1 cellular context compared by ENCODE assay signal in the genomic region with DNA sequence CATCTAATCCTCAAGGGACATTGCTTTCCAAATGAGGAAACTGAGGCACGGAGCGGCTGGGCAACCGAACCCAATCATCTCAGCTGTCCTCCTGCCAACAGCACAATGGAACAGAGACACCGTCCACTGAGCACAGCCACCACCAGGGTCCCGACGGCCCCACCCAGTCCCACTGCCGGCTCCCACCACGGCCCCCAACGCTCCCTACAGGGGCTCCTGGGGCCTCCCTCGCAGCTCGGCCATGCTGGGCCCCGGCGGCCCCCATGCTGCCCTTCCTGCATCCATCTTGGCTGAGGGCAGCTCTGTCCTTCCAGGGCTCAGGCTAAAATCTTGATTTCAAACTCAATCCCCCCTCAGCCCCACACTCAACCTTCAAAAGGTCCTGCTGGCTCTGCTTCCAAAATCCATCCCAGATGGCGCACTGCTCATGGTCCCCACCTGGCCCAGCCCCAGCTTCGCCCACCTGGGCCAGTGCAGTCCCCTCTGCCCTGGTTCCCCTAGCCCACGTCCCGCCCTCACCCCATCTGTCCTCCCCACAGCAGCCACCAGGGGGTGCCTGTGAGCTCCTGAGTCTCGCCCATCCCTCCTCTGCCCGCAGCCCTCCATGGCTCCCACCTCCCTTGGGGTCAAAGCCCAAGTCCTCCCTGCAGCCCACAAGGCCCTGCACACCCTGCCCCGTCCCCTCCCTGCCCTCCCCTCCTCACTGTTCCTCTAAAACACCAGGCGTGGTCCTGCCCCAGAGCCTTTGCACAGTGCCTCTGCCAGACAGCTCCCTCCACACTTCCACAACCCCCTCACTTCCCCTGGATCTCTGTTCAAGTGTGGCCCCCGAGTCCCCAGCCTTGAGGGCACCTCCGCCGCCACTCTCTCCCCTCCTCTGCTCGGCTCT.
A peak's percentile ranks its signal among the peaks of the same experiment; 100 is the strongest.
TF ChIP-seq lines count a peak whose summit lies in the region.

No MANE protein-coding gene starts in this region.

TF ChIP-seq in HepG2, 621 proteins besides CTCF, POLR2A, EP300 and RAD21 (continued from another document and continues in another):
- TF ChIP-seq, protein P1, sequence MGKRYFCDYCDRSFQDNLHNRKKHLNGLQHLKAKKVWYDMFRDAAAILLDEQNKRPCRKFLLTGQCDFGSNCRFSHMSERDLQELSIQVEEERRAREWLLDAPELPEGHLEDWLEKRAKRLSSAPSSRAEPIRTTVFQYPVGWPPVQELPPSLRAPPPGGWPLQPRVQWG (CRISPR knock-in tag; IDR thresholded peaks at IDR 0.05; ENCODE audit: borderline replicate concordance, low read depth): no peak
- TF ChIP-seq MIER2 (CRISPR knock-in tag; IDR thresholded peaks at IDR 0.05): no peak
- TF ChIP-seq, protein P2, sequence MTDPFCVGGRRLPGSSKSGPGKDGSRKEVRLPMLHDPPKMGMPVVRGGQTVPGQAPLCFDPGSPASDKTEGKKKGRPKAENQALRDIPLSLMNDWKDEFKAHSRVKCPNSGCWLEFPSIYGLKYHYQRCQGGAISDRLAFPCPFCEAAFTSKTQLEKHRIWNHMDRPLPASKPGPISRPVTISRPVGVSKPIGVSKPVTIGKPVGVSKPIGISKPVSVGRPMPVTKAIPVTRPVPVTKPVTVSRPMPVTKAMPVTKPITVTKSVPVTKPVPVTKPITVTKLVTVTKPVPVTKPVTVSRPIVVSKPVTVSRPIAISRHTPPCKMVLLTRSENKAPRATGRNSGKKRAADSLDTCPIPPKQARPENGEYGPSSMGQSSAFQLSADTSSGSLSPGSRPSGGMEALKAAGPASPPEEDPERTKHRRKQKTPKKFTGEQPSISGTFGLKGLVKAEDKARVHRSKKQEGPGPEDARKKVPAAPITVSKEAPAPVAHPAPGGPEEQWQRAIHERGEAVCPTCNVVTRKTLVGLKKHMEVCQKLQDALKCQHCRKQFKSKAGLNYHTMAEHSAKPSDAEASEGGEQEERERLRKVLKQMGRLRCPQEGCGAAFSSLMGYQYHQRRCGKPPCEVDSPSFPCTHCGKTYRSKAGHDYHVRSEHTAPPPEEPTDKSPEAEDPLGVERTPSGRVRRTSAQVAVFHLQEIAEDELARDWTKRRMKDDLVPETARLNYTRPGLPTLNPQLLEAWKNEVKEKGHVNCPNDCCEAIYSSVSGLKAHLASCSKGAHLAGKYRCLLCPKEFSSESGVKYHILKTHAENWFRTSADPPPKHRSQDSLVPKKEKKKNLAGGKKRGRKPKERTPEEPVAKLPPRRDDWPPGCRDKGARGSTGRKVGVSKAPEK (CRISPR knock-in tag; IDR thresholded peaks at IDR 0.05; ENCODE audit: borderline replicate concordance): no peak
- TF ChIP-seq, protein P3, sequence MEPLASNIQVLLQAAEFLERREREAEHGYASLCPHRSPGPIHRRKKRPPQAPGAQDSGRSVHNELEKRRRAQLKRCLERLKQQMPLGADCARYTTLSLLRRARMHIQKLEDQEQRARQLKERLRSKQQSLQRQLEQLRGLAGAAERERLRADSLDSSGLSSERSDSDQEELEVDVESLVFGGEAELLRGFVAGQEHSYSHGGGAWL (CRISPR knock-in tag; IDR thresholded peaks at IDR 0.05): no peak
- TF ChIP-seq EZH2 (conservative IDR thresholded peaks at IDR 0.05; ENCODE audit: low read depth, low read length): no peak
- no peak for TF ChIP-seq SP1 (IDR thresholded peaks at IDR 0.05)
- no peak for TF ChIP-seq SP1 (CRISPR knock-in tag; IDR thresholded peaks at IDR 0.05)
- TF ChIP-seq ZNF749 (CRISPR knock-in tag; IDR thresholded peaks at IDR 0.05; ENCODE audit: borderline replicate concordance): no peak
- TF ChIP-seq SMAD1 (CRISPR knock-in tag; IDR thresholded peaks at IDR 0.05; ENCODE audit: borderline replicate concordance, low read depth): no peak
- TF ChIP-seq ZFP36 (IDR thresholded peaks at IDR 0.05; ENCODE audit: borderline replicate concordance, low read depth, low read length, partially characterized antibody): peak; percentile 47
- TF ChIP-seq ONECUT2 (CRISPR knock-in tag; IDR thresholded peaks at IDR 0.05): no peak
- no peak for TF ChIP-seq ZNF354B (CRISPR knock-in tag; IDR thresholded peaks at IDR 0.05)
- TF ChIP-seq XRCC5 (optimal IDR thresholded peaks at IDR 0.05; ENCODE audit: low read length): no peak
- no peak for TF ChIP-seq SKI (IDR thresholded peaks at IDR 0.05; ENCODE audit: partially characterized antibody)
- no peak for TF ChIP-seq ZNF567 (CRISPR knock-in tag; IDR thresholded peaks at IDR 0.05; ENCODE audit: borderline replicate concordance)
- TF ChIP-seq ZNF234 (CRISPR knock-in tag; conservative IDR thresholded peaks at IDR 0.05): no peak
- peak; percentile 34; the same call in 1 of the 2 replicates for TF ChIP-seq HNF4A (CRISPR knock-in tag; IDR thresholded peaks at IDR 0.05)
- TF ChIP-seq PTBP1 (IDR thresholded peaks at IDR 0.05; ENCODE audit: low read depth, low read length, poor library complexity, severe bottlenecking): no peak
- TF ChIP-seq, protein P4, sequence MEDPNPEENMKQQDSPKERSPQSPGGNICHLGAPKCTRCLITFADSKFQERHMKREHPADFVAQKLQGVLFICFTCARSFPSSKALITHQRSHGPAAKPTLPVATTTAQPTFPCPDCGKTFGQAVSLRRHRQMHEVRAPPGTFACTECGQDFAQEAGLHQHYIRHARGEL (CRISPR knock-in tag; IDR thresholded peaks at IDR 0.05): no peak
- TF ChIP-seq ZFP37 (CRISPR knock-in tag; IDR thresholded peaks at IDR 0.05; ENCODE audit: borderline replicate concordance): no peak
- TF ChIP-seq PCBP1 (IDR thresholded peaks at IDR 0.05; ENCODE audit: borderline replicate concordance, low read depth, low read length): peak; percentile 80; the same call in 1 of the 2 replicates
- no peak for TF ChIP-seq ZNF891 (CRISPR knock-in tag; IDR thresholded peaks at IDR 0.05)
- TF ChIP-seq, protein P5, sequence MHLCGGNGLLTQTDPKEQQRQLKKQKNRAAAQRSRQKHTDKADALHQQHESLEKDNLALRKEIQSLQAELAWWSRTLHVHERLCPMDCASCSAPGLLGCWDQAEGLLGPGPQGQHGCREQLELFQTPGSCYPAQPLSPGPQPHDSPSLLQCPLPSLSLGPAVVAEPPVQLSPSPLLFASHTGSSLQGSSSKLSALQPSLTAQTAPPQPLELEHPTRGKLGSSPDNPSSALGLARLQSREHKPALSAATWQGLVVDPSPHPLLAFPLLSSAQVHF (CRISPR knock-in tag; IDR thresholded peaks at IDR 0.05): no peak
- no peak for TF ChIP-seq ZNF775 (CRISPR knock-in tag; IDR thresholded peaks at IDR 0.05; ENCODE audit: borderline replicate concordance)
- no peak for TF ChIP-seq ZNF644 (CRISPR knock-in tag; IDR thresholded peaks at IDR 0.05; ENCODE audit: low read depth)
- no peak for TF ChIP-seq TAF15 (IDR thresholded peaks at IDR 0.05; ENCODE audit: low read depth, low read length, poor library complexity, severe bottlenecking)
- TF ChIP-seq MYC (CRISPR knock-in tag; IDR thresholded peaks at IDR 0.05; ENCODE audit: borderline replicate concordance): no peak; the same call in 1 of the 2 replicates
- TF ChIP-seq, protein P6, sequence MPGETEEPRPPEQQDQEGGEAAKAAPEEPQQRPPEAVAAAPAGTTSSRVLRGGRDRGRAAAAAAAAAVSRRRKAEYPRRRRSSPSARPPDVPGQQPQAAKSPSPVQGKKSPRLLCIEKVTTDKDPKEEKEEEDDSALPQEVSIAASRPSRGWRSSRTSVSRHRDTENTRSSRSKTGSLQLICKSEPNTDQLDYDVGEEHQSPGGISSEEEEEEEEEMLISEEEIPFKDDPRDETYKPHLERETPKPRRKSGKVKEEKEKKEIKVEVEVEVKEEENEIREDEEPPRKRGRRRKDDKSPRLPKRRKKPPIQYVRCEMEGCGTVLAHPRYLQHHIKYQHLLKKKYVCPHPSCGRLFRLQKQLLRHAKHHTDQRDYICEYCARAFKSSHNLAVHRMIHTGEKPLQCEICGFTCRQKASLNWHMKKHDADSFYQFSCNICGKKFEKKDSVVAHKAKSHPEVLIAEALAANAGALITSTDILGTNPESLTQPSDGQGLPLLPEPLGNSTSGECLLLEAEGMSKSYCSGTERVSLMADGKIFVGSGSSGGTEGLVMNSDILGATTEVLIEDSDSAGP (CRISPR knock-in tag; IDR thresholded peaks at IDR 0.05; ENCODE audit: borderline replicate concordance): peak; percentile 40
- TF ChIP-seq ZNF543 (CRISPR knock-in tag; IDR thresholded peaks at IDR 0.05): no peak
- no peak for TF ChIP-seq ZNF782 (CRISPR knock-in tag; IDR thresholded peaks at IDR 0.05; ENCODE audit: borderline replicate concordance)
- TF ChIP-seq, protein P7, sequence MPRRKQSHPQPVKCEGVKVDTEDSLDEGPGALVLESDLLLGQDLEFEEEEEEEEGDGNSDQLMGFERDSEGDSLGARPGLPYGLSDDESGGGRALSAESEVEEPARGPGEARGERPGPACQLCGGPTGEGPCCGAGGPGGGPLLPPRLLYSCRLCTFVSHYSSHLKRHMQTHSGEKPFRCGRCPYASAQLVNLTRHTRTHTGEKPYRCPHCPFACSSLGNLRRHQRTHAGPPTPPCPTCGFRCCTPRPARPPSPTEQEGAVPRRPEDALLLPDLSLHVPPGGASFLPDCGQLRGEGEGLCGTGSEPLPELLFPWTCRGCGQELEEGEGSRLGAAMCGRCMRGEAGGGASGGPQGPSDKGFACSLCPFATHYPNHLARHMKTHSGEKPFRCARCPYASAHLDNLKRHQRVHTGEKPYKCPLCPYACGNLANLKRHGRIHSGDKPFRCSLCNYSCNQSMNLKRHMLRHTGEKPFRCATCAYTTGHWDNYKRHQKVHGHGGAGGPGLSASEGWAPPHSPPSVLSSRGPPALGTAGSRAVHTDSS (CRISPR knock-in tag; conservative IDR thresholded peaks at IDR 0.05): no peak
- TF ChIP-seq FOXC1 (CRISPR knock-in tag; IDR thresholded peaks at IDR 0.05; ENCODE audit: borderline replicate concordance): no peak
- TF ChIP-seq, protein P8, sequence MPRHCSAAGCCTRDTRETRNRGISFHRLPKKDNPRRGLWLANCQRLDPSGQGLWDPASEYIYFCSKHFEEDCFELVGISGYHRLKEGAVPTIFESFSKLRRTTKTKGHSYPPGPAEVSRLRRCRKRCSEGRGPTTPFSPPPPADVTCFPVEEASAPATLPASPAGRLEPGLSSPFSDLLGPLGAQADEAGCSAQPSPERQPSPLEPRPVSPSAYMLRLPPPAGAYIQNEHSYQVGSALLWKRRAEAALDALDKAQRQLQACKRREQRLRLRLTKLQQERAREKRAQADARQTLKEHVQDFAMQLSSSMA (CRISPR knock-in tag; IDR thresholded peaks at IDR 0.05): no peak
- TF ChIP-seq NR2F6 (IDR thresholded peaks at IDR 0.05): no peak
- TF ChIP-seq NR2F6 (CRISPR knock-in tag; IDR thresholded peaks at IDR 0.05): no peak
- TF ChIP-seq ZNF614 (CRISPR knock-in tag; IDR thresholded peaks at IDR 0.05; ENCODE audit: borderline replicate concordance): no peak
- no peak for TF ChIP-seq ZFYVE20 (CRISPR knock-in tag; IDR thresholded peaks at IDR 0.05; ENCODE audit: borderline replicate concordance, low read depth)
- TF ChIP-seq ZNF777 (CRISPR knock-in tag; IDR thresholded peaks at IDR 0.05): no peak
- peak; percentile 44; the same call in 1 of the 2 replicates for TF ChIP-seq ZNF121 (CRISPR knock-in tag; IDR thresholded peaks at IDR 0.05)
- TF ChIP-seq ZNF841 (CRISPR knock-in tag; IDR thresholded peaks at IDR 0.05; ENCODE audit: borderline replicate concordance): no peak
- no peak for TF ChIP-seq SMAD9 (CRISPR knock-in tag; IDR thresholded peaks at IDR 0.05)
- no peak for TF ChIP-seq ZNF329 (CRISPR knock-in tag; IDR thresholded peaks at IDR 0.05; ENCODE audit: low read depth)
- TF ChIP-seq, protein P9, sequence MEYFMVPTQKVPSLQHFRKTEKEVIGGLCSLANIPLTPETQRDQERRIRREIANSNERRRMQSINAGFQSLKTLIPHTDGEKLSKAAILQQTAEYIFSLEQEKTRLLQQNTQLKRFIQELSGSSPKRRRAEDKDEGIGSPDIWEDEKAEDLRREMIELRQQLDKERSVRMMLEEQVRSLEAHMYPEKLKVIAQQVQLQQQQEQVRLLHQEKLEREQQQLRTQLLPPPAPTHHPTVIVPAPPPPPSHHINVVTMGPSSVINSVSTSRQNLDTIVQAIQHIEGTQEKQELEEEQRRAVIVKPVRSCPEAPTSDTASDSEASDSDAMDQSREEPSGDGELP (IDR thresholded peaks at IDR 0.05; ENCODE audit: borderline replicate concordance, low read depth): no peak
- no peak for TF ChIP-seq ZNF333 (CRISPR knock-in tag; IDR thresholded peaks at IDR 0.05; ENCODE audit: borderline replicate concordance)
- TF ChIP-seq ZNF747 (CRISPR knock-in tag; IDR thresholded peaks at IDR 0.05; ENCODE audit: borderline replicate concordance): no peak
- TF ChIP-seq ZSCAN31 (CRISPR knock-in tag; IDR thresholded peaks at IDR 0.05; ENCODE audit: low read depth): no peak
- TF ChIP-seq, protein P10, sequence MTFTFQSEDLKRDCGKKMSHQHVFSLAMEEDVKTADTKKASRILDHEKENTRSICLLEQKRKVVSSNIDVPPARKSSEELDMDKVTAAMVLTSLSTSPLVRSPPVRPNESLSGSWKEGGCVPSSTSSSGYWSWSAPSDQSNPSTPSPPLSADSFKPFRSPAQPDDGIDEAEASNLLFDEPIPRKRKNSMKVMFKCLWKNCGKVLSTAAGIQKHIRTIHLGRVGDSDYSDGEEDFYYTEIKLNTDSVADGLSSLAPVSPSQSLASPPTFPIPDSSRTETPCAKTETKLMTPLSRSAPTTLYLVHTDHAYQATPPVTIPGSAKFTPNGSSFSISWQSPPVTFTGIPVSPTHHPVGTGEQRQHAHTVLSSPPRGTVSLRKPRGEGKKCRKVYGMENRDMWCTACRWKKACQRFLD (CRISPR knock-in tag; IDR thresholded peaks at IDR 0.05; ENCODE audit: borderline replicate concordance): no peak
- TF ChIP-seq REXO4 (CRISPR knock-in tag; IDR thresholded peaks at IDR 0.05; ENCODE audit: borderline replicate concordance): no peak
- TF ChIP-seq TEAD3 (CRISPR knock-in tag; optimal IDR thresholded peaks at IDR 0.05; ENCODE audit: borderline replicate concordance): peak; percentile 12
- TF ChIP-seq JUN (CRISPR knock-in tag; IDR thresholded peaks at IDR 0.05): no peak
- TF ChIP-seq ZNF235 (CRISPR knock-in tag; IDR thresholded peaks at IDR 0.05; ENCODE audit: borderline replicate concordance): no peak
- no peak for TF ChIP-seq ZNF724P (CRISPR knock-in tag; IDR thresholded peaks at IDR 0.05; ENCODE audit: borderline replicate concordance)
- no peak for TF ChIP-seq ZFP36L1 (CRISPR knock-in tag; IDR thresholded peaks at IDR 0.05)
- TF ChIP-seq, protein P11, sequence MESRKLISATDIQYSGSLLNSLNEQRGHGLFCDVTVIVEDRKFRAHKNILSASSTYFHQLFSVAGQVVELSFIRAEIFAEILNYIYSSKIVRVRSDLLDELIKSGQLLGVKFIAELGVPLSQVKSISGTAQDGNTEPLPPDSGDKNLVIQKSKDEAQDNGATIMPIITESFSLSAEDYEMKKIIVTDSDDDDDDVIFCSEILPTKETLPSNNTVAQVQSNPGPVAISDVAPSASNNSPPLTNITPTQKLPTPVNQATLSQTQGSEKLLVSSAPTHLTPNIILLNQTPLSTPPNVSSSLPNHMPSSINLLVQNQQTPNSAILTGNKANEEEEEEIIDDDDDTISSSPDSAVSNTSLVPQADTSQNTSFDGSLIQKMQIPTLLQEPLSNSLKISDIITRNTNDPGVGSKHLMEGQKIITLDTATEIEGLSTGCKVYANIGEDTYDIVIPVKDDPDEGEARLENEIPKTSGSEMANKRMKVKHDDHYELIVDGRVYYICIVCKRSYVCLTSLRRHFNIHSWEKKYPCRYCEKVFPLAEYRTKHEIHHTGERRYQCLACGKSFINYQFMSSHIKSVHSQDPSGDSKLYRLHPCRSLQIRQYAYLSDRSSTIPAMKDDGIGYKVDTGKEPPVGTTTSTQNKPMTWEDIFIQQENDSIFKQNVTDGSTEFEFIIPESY (CRISPR knock-in tag; IDR thresholded peaks at IDR 0.05): 0 out of 2 replicates have a peak, but pooled peaks have one; percentile 35
- TF ChIP-seq ZSCAN22 (CRISPR knock-in tag; IDR thresholded peaks at IDR 0.05): no peak
- TF ChIP-seq ZNF556 (CRISPR knock-in tag; IDR thresholded peaks at IDR 0.05; ENCODE audit: borderline replicate concordance): no peak
